Comparison of ENCODE assay signal across 9 cellular contexts in the genomic region with DNA sequence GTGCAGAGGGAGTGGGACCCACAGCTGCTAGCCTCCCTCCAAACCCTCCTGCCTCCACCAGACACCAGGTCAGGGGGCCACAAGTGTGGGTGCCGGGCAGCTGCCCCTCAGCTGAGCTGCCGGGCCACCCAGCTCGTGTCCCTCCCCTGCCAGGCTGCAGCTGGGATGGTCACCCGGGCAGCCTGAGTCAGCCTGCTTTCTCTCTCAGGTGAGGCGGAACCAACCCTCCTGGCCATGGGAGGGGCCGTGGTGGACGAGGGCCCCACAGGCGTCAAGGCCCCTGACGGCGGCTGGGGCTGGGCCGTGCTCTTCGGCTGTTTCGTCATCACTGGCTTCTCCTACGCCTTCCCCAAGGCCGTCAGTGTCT. TPM values are rescaled to one million over a fixed set of nuclear protein-coding genes. Genes with fewer than 3 reads are reported as not detected.
DNase-seq lines count a peak whose midpoint lies in the region; ATAC-seq and TF ChIP-seq lines count a peak whose summit lies in the region.
"Had no signal": no experiment of that assay in that cellular context is flagged by ENCODE, and none has a peak within 500 bp of the region (broad histone marks: within the 10 kb centered on the region; RNA-seq: fewer than 3 reads in every experiment).

No MANE protein-coding gene starts in this region.

- no peak for ATAC-seq in left lobe of liver

- CTCF ChIA-PET in activated CD4-positive, alpha-beta memory T cell treated with anti-CD3 and anti-CD28 coated beads, Interleukin-2, amount 10 ng/mL, durations not matched to agents 7 days and 5 days (lab: Charles Lee) = interaction anchor here (0.8 to 3.3 kb wide), 17 partner anchors 16 to 213 kb away, joined by 3 to 20 read pairs (median 5); a partner anchor contains a TSS
- CTCF ChIA-PET in activated CD4-positive, alpha-beta memory T cell treated with anti-CD3 and anti-CD28 coated beads for 36 hours (lab: Charles Lee) = interaction anchor here (0.6 to 3.8 kb wide), 33 partner anchors 9 to 206 kb away, joined by 3 to 23 read pairs (median 5); a partner anchor contains a TSS
- CTCF ChIA-PET in RWPE1 (lab: Yijun Ruan, JAX) = interaction anchor here (0.6 to 1.6 kb wide), 3 partner anchors 96 to 244 kb away, joined by 3 to 4 read pairs (median 3); no protein-coding TSS in a partner anchor

- H3K27ac ChIP-seq in RWPE1 (peak overlapping the region; percentile 99), testis (peak overlapping the region; percentile 7 to 43)
- H3K27ac ChIP-seq in effector memory CD4-positive, alpha-beta T cell (ENCODE audit: insufficient read depth, low read length, poor library complexity, severe bottlenecking) = no peak overlapping the region

- no peaks in the 10 kb centered on the region for H3K27me3 Mint-ChIP-seq in activated CD4-positive, alpha-beta memory T cell treated with anti-CD3 and anti-CD28 coated beads, Interleukin-2, amount 10 ng/mL, durations not matched to agents 7 days and 5 days
- no peaks in the 10 kb centered on the region for H3K27me3 Mint-ChIP-seq in activated CD4-positive, alpha-beta memory T cell treated with anti-CD3 and anti-CD28 coated beads for 36 hours
- H3K27me3 Mint-ChIP-seq in immature natural killer cell (ENCODE audit: low read depth in 3 of 3) = peaks cover 12 to 66% (median 47%) of the 10 kb centered on the region in 3 donors

- no peaks in the 10 kb centered on the region for H3K27me3 ChIP-seq in testis
- H3K27me3 ChIP-seq in effector memory CD4-positive, alpha-beta T cell (replicated peaks; ENCODE audit: control insufficient read depth, insufficient read depth, low read length, poor library complexity, severe bottlenecking) = no peaks in the 10 kb centered on the region

- H3K4me1 ChIP-seq in testis = peaks cover 82% of the 10 kb centered on the region
- H3K4me1 ChIP-seq in effector memory CD4-positive, alpha-beta T cell (ENCODE audit: control insufficient read depth, insufficient read depth, low read length, poor library complexity, severe bottlenecking) = peaks cover 51% of the 10 kb centered on the region

- H3K36me3 ChIP-seq in testis (ENCODE audit: low read depth, missing control alignments) = no peaks in the 10 kb centered on the region
- no peaks in the 10 kb centered on the region for H3K36me3 ChIP-seq in effector memory CD4-positive, alpha-beta T cell (ENCODE audit: control insufficient read depth, insufficient read depth, low read length)

- TF ChIP-seq CTCF in RWPE1 (conservative IDR thresholded peaks at IDR 0.05; ENCODE audit: low read depth) (no peak), testis (IDR thresholded peaks at IDR 0.05) (no peak)

- H3K4me1 Mint-ChIP-seq in activated CD4-positive, alpha-beta memory T cell treated with anti-CD3 and anti-CD28 coated beads, Interleukin-2, amount 10 ng/mL, durations not matched to agents 7 days and 5 days = peaks cover 57% of the 10 kb centered on the region
- peaks cover 44% of the 10 kb centered on the region for H3K4me1 Mint-ChIP-seq in activated CD4-positive, alpha-beta memory T cell treated with anti-CD3 and anti-CD28 coated beads for 36 hours (ENCODE audit: low read depth)
- H3K4me1 Mint-ChIP-seq in immature natural killer cell = peaks cover 22 to 39% of the 10 kb centered on the region in 2 donors

- DNase-seq in activated CD4-positive, alpha-beta memory T cell treated with anti-CD3 and anti-CD28 coated beads, Interleukin-2, amount 10 ng/mL, durations not matched to agents 7 days and 5 days = no peak
- DNase-seq in activated CD4-positive, alpha-beta memory T cell treated with anti-CD3 and anti-CD28 coated beads for 36 hours = no peak
- no peak for DNase-seq in RWPE1 (ENCODE audit: low spot score)
- peak; percentile 54 for DNase-seq in left lobe of liver (ENCODE audit: low spot score)
- peak; percentile 74 for DNase-seq in testis
- DNase-seq in immature natural killer cell = no peak
- DNase-seq in effector memory CD4-positive, alpha-beta T cell = no peak
- no peak for DNase-seq in NCI-H1930 (lab: John Stamatoyannopoulos, UW)
- DNase-seq: AML-193 had no signal

- no peaks in the 10 kb centered on the region for H3K9me3 Mint-ChIP-seq in activated CD4-positive, alpha-beta memory T cell treated with anti-CD3 and anti-CD28 coated beads, Interleukin-2, amount 10 ng/mL, durations not matched to agents 7 days and 5 days
- no peaks in the 10 kb centered on the region for H3K9me3 Mint-ChIP-seq in activated CD4-positive, alpha-beta memory T cell treated with anti-CD3 and anti-CD28 coated beads for 36 hours
- no peaks in the 10 kb centered on the region for H3K9me3 Mint-ChIP-seq in immature natural killer cell

- intact Hi-C loops in activated CD4-positive, alpha-beta memory T cell treated with anti-CD3 and anti-CD28 coated beads for 36 hours (cut with micrococcal nuclease) = loop anchor here (1.0 kb wide), 1 partner anchor 86 kb away; no protein-coding TSS in a partner anchor
- intact Hi-C loops in testis (cut with DNase I; ENCODE audit: low total_unique reads) = no loop called here

- no peaks in the 10 kb centered on the region for H3K9me3 ChIP-seq in testis
- H3K9me3 ChIP-seq in effector memory CD4-positive, alpha-beta T cell (ENCODE audit: control insufficient read depth, low read length) = no peaks in the 10 kb centered on the region

- POLR2A ChIA-PET in activated CD4-positive, alpha-beta memory T cell treated with anti-CD3 and anti-CD28 coated beads, Interleukin-2, amount 10 ng/mL, durations not matched to agents 7 days and 5 days (lab: Charles Lee) = interaction anchor here (0.9 to 4.7 kb wide), 8 partner anchors 18 to 213 kb away, joined by 3 to 21 read pairs (median 4); a partner anchor contains a TSS
- POLR2A ChIA-PET in activated CD4-positive, alpha-beta memory T cell treated with anti-CD3 and anti-CD28 coated beads for 36 hours (lab: Charles Lee) = interaction anchor here (1.0 to 1.7 kb wide), 4 partner anchors 37 to 88 kb away, joined by 3 to 8 read pairs (median 6); a partner anchor contains a TSS
- POLR2A ChIA-PET in RWPE1 (lab: Yijun Ruan, JAX; ENCODE audit: low non-redundant PET) = interaction anchor here (0.6 to 1.1 kb wide), 4 partner anchors 13 to 649 kb away, joined by 3 to 5 read pairs (median 4); no protein-coding TSS in a partner anchor

- H3K36me3 Mint-ChIP-seq in activated CD4-positive, alpha-beta memory T cell treated with anti-CD3 and anti-CD28 coated beads, Interleukin-2, amount 10 ng/mL, durations not matched to agents 7 days and 5 days (ENCODE audit: low read depth) = peaks cover 25% of the 10 kb centered on the region
- H3K36me3 Mint-ChIP-seq in activated CD4-positive, alpha-beta memory T cell treated with anti-CD3 and anti-CD28 coated beads for 36 hours = peaks cover 11% of the 10 kb centered on the region
- H3K36me3 Mint-ChIP-seq in immature natural killer cell = no peaks in the 10 kb centered on the region

- H3K27ac Mint-ChIP-seq in activated CD4-positive, alpha-beta memory T cell treated with anti-CD3 and anti-CD28 coated beads, Interleukin-2, amount 10 ng/mL, durations not matched to agents 7 days and 5 days = peak overlapping the region; percentile 31
- H3K27ac Mint-ChIP-seq in activated CD4-positive, alpha-beta memory T cell treated with anti-CD3 and anti-CD28 coated beads for 36 hours = no peak overlapping the region
- peak overlapping the region in 3 of 6 donors; percentile 46 to 82 (median 78) for H3K27ac Mint-ChIP-seq in immature natural killer cell

- TF ChIP-seq POLR2A in testis (IDR thresholded peaks at IDR 0.05) = no peak

- 34 to 63% methylated on average over 8 to 15 of the region's 15 CpGs for WGBS in testis, 2 donors

- no peak overlapping the region for H3K4me3 Mint-ChIP-seq in activated CD4-positive, alpha-beta memory T cell treated with anti-CD3 and anti-CD28 coated beads, Interleukin-2, amount 10 ng/mL, durations not matched to agents 7 days and 5 days
- H3K4me3 Mint-ChIP-seq in activated CD4-positive, alpha-beta memory T cell treated with anti-CD3 and anti-CD28 coated beads for 36 hours = no peak overlapping the region
- no peak overlapping the region for H3K4me3 Mint-ChIP-seq in immature natural killer cell

- no peak overlapping the region for H3K4me3 ChIP-seq in testis
- no peak overlapping the region for H3K4me3 ChIP-seq in effector memory CD4-positive, alpha-beta T cell (ENCODE audit: insufficient read depth, low read depth, low read length, poor library complexity, severe bottlenecking)

RNA-seq across cellular contexts. Expression of a gene that starts 6.9 kb away (rescaled TPM):
- total RNA-seq in activated CD4-positive, alpha-beta memory T cell treated with anti-CD3 and anti-CD28 coated beads, Interleukin-2, amount 10 ng/mL, durations not matched to agents 7 days and 5 days = 100 to 1,000 TPM; 206 to 210 TPM
- total RNA-seq in activated CD4-positive, alpha-beta memory T cell treated with anti-CD3 and anti-CD28 coated beads for 36 hours = 10 to 100 TPM; 97.4 to 99.7 TPM
- total RNA-seq in left lobe of liver = 6.9 TPM
- total RNA-seq in testis = 10 to 100 TPM; 67.7 to 71.4 TPM
- 70.6 TPM for polyA plus RNA-seq in testis (ENCODE audit: insufficient read depth, low read depth, low replicate concordance)
- polyA plus RNA-seq in immature natural killer cell = 10 to 100 TPM in 1 of 3 donors, 1 to 10 TPM in 2; 5.8 to 12.2 (median 6.8) TPM

RNA-seq across cellular contexts. Expression of a gene that starts 23.1 kb away (rescaled TPM):
- total RNA-seq in activated CD4-positive, alpha-beta memory T cell treated with anti-CD3 and anti-CD28 coated beads, Interleukin-2, amount 10 ng/mL, durations not matched to agents 7 days and 5 days = 10 to 100 TPM; 49.8 to 54.9 TPM
- total RNA-seq in activated CD4-positive, alpha-beta memory T cell treated with anti-CD3 and anti-CD28 coated beads for 36 hours = 10 to 100 TPM; 49.6 to 51.7 TPM
- total RNA-seq in left lobe of liver (32.8 TPM), testis (100 to 1,000 TPM in 1 of 2 donors, 10 to 100 TPM in 1; 71.8 to 111 TPM)
- polyA plus RNA-seq in testis (ENCODE audit: insufficient read depth, low read depth, low replicate concordance) (61.3 TPM), immature natural killer cell (10 to 100 TPM; 27.7 to 65.8 (median 28.8) TPM)

RNA-seq across cellular contexts. Expression of a gene that starts 37.7 kb away (rescaled TPM):
- 100 to 1,000 TPM; 116 TPM for total RNA-seq in activated CD4-positive, alpha-beta memory T cell treated with anti-CD3 and anti-CD28 coated beads, Interleukin-2, amount 10 ng/mL, durations not matched to agents 7 days and 5 days
- 100 to 1,000 TPM; 110 to 111 TPM for total RNA-seq in activated CD4-positive, alpha-beta memory T cell treated with anti-CD3 and anti-CD28 coated beads for 36 hours
- total RNA-seq in left lobe of liver (49.6 TPM), testis (100 to 1,000 TPM; 137 to 179 TPM)
- polyA plus RNA-seq in testis (ENCODE audit: insufficient read depth, low read depth, low replicate concordance) (178 TPM), immature natural killer cell (100 to 1,000 TPM in 1 of 3 donors, 10 to 100 TPM in 2; 48.9 to 130 (median 55.9) TPM)

Comparison
In these comparisons a context has a peak if more than half of its experiments do, and no peak if none do; other contexts are left out.
1. DNase-seq: peak in left lobe of liver (single experiment) and testis (single experiment); none in activated CD4-positive, alpha-beta memory T cell treated with anti-CD3 and anti-CD28 coated beads, Interleukin-2, amount 10 ng/mL, durations not matched to agents 7 days and 5 days (single experiment), activated CD4-positive, alpha-beta memory T cell treated with anti-CD3 and anti-CD28 coated beads for 36 hours (single experiment), RWPE1 (single experiment), immature natural killer cell (0 of 3), effector memory CD4-positive, alpha-beta T cell (0 of 3) and NCI-H1930 (0 of 2).